Comparison of ENCODE assay signal across 11 cellular contexts in the genomic region with DNA sequence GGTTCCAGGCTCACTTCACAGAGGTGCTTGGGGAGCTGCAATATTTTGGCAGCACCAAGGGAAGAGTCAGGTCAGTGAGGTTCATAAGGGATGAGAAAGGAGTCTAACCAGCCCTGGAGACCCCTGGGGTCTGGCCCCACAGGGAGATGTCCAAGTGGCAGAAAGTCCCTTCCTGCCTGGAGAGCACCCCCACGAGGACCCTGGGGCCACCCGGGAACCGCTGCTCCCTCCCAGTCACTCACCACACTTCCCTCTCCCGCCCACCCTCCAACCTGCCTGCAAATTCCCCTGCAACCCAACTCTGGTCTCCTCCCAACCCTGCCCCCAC. TPM values are rescaled to one million over a fixed set of nuclear protein-coding genes. Genes with fewer than 3 reads are reported as not detected.
DNase-seq lines count a peak whose midpoint lies in the region; TF ChIP-seq lines count a peak whose summit lies in the region.
"Had no signal": no experiment of that assay in that cellular context is flagged by ENCODE, and none has a peak within 500 bp of the region (broad histone marks: within the 10 kb centered on the region; RNA-seq: fewer than 3 reads in every experiment).

No MANE protein-coding gene starts in this region.

- H3K9me3 ChIP-seq in breast epithelium (no peaks in the 10 kb centered on the region), neural progenitor cell (ENCODE audit: low read depth) (no peaks in the 10 kb centered on the region)
- H3K9me3 ChIP-seq: pancreas had no signal

- H3K4me1 Mint-ChIP-seq in Calu3 (ENCODE audit: low read depth, unreplicated experiment) (peaks cover 37% of the 10 kb centered on the region), neural progenitor cell (peaks cover 36% of the 10 kb centered on the region)

- peaks cover 5% of the 10 kb centered on the region for H4K20me1 ChIP-seq in neural progenitor cell (ENCODE audit: low read depth)

- peak overlapping the region; percentile 32 for H3K4me3 Mint-ChIP-seq in Calu3 (ENCODE audit: low read depth, unreplicated experiment)
- peak overlapping the region; percentile 59 for H3K4me3 Mint-ChIP-seq in neural progenitor cell

- no peak overlapping the region for H3K9ac ChIP-seq in neural progenitor cell

- H3K36me3 Mint-ChIP-seq in Calu3 (ENCODE audit: insufficient read depth, unreplicated experiment): peaks cover 13% of the 10 kb centered on the region
- H3K36me3 Mint-ChIP-seq in neural progenitor cell: peaks cover 2% of the 10 kb centered on the region

- no peak for DNase-seq in Calu3
- DNase-seq in Jurkat, Clone E6-1 (ENCODE audit: low read depth, low spot score): no peak
- DNase-seq in breast epithelium (ENCODE audit: low spot score in 2 of 2): no peak
- no peak for DNase-seq in neural progenitor cell (ENCODE audit: low spot score)
- DNase-seq in cerebellum (ENCODE audit: low spot score): no peak
- no peak for DNase-seq in NCI-H146 treated with DMSO at 0.1 percent for 48 hours (lab: John Stamatoyannopoulos, UW; ENCODE audit: unreplicated experiment)
- DNase-seq in NCI-H1105 treated with DMSO at 0.1 percent for 48 hours (lab: John Stamatoyannopoulos, UW): no peak
- DNase-seq in stimulated activated CD4-positive, alpha-beta T cell treated with anti-CD3 and anti-CD28 coated beads, Interleukin-2, amount 100 ng/mL, for 48 hours: no peak
- DNase-seq: DMS53, NCI-H510A had no signal

- H3K9me3 Mint-ChIP-seq in Calu3 (ENCODE audit: low read depth, unreplicated experiment) (no peaks in the 10 kb centered on the region), neural progenitor cell (peaks cover 4% of the 10 kb centered on the region)

- peaks cover 0 to 3% of the 10 kb centered on the region in 2 donors for H3K27me3 ChIP-seq in breast epithelium
- peaks cover 97% of the 10 kb centered on the region for H3K27me3 ChIP-seq in neural progenitor cell

- TF ChIP-seq CTCF in Calu3 (IDR thresholded peaks at IDR 0.05; ENCODE audit: unreplicated experiment) (no peak), breast epithelium (IDR thresholded peaks at IDR 0.05) (no peak), neural progenitor cell (IDR thresholded peaks at IDR 0.05) (no peak)

- H3K27ac Mint-ChIP-seq in Calu3 (ENCODE audit: unreplicated experiment) (peak overlapping the region; percentile 33), neural progenitor cell (no peak overlapping the region)

- no peaks in the 10 kb centered on the region for H3F3A ChIP-seq in neural progenitor cell (ENCODE audit: low read depth)

- H2AFZ ChIP-seq in neural progenitor cell (replicated peaks): peak overlapping the region; percentile 45

- no peak for TF ChIP-seq POLR2A in breast epithelium (IDR thresholded peaks at IDR 0.05)

- BruUV-seq in Calu3 (replicated peaks; lab: Mats Ljungman, UMichigan): no TSS peak

- intact Hi-C loops in Calu3 (cut with micrococcal nuclease; ENCODE audit: unreplicated experiment) (loop anchor here (5.0 kb wide), 1 partner anchor 55 kb away; the partner anchor contains the start of gene PTTG1IP), breast epithelium (cut with DNase I; ENCODE audit: low total_unique reads) (no loop called here)

- H3K27ac ChIP-seq in breast epithelium (peak overlapping the region; percentile 85 to 89), neural progenitor cell (no peak overlapping the region)
- H3K27ac ChIP-seq: pancreas had no signal

- H3K4me2 ChIP-seq in neural progenitor cell: peak overlapping the region; percentile 60

- no peaks in the 10 kb centered on the region for H3K79me2 ChIP-seq in neural progenitor cell (ENCODE audit: low read depth)

- H3K4me3 ChIP-seq in Jurkat, Clone E6-1 (ENCODE audit: low read length): peak overlapping the region; percentile 43
- no peak overlapping the region for H3K4me3 ChIP-seq in breast epithelium
- no peak overlapping the region for H3K4me3 ChIP-seq in neural progenitor cell

- H3K4me1 ChIP-seq in breast epithelium (peaks cover 14 to 30% of the 10 kb centered on the region in 2 donors), neural progenitor cell (peaks cover 19% of the 10 kb centered on the region)

- CTCF ChIA-PET in Calu3 (lab: Charles Lee): interaction anchor here (0.6 to 0.7 kb wide), 3 partner anchors 11 to 418 kb away, joined by 3 to 5 read pairs (median 3); no protein-coding TSS in a partner anchor

- H3K27me3 Mint-ChIP-seq in Calu3 (ENCODE audit: unreplicated experiment): peaks cover 59% of the 10 kb centered on the region
- peaks cover 29% of the 10 kb centered on the region for H3K27me3 Mint-ChIP-seq in neural progenitor cell (ENCODE audit: insufficient read depth, low read depth)

- no peaks in the 10 kb centered on the region for H3K36me3 ChIP-seq in breast epithelium
- no peaks in the 10 kb centered on the region for H3K36me3 ChIP-seq in neural progenitor cell
- H3K36me3 ChIP-seq: pancreas had no signal

RNA-seq across cellular contexts. Expression of gene ITGB2, which starts 6.5 kb away (rescaled TPM):
- 0.42 and 0.47 TPM in 2 replicates for total RNA-seq in Calu3 (2022)
- 108 TPM for polyA plus RNA-seq in Jurkat, Clone E6-1 (2012; ENCODE audit: insufficient read depth, insufficient read length)
- total RNA-seq in breast epithelium: 100 to 1,000 TPM in 1 of 3 donors, 10 to 100 TPM in 2; 19.7 to 242 (median 92.8) TPM
- 0.09 TPM in 1 of 2 replicates, not detected in the other for total RNA-seq in neural progenitor cell (ENCODE audit: low replicate concordance)
- 6.8 TPM for total RNA-seq in cerebellum

RNA-seq across cellular contexts. Expression of gene SLX9, which starts 12.6 kb away (rescaled TPM):
- total RNA-seq in Calu3 (2022) (24.6 and 28.6 TPM in 2 replicates), breast epithelium (10 to 100 TPM; 15.8 to 17.7 (median 17.0) TPM), neural progenitor cell (ENCODE audit: low replicate concordance) (4.7 and 17.1 TPM in 2 replicates), cerebellum (7.3 TPM)
- 64.7 TPM for polyA plus RNA-seq in Jurkat, Clone E6-1 (2012; ENCODE audit: insufficient read depth, insufficient read length)

RNA-seq across cellular contexts. Expression of gene PTTG1IP, which starts 53.7 kb away (rescaled TPM):
- total RNA-seq in Calu3 (2022) (135 and 136 TPM in 2 replicates), breast epithelium (100 to 1,000 TPM; 187 to 351 (median 272) TPM), neural progenitor cell (ENCODE audit: low replicate concordance) (162 and 192 TPM in 2 replicates), cerebellum (93.7 TPM)
- polyA plus RNA-seq in Jurkat, Clone E6-1 (2012; ENCODE audit: insufficient read depth, insufficient read length): 98.0 TPM
